Comparison of ENCODE assay signal across 31 cellular contexts in genomic region chr18:61662726-61663125, GRCh38.
"Had no signal": no experiment of that assay in that cellular context is flagged by ENCODE, and none has a peak within 500 bp of the region (broad histone marks: within the 10 kb centered on the region; RNA-seq: fewer than 3 reads in every experiment).

No MANE protein-coding gene starts in this region.

- H3K4me1 ChIP-seq: esophagus muscularis mucosa, gastroesophageal sphincter had no signal

- ATAC-seq: activated CD4-positive, alpha-beta T cell treated with anti-CD3 and anti-CD28 coated beads for 36 hours; activated T-cell treated with anti-CD3 and anti-CD28 coated beads, Interleukin-2, amount 50 U/mL, for 72 hours; gastroesophageal sphincter; heart right ventricle; T-helper 17 cell had no signal

- H3K27me3 ChIP-seq: brain microvascular endothelial cell, esophagus muscularis mucosa, gastroesophageal sphincter, hepatocyte had no signal

- H3K36me3 Mint-ChIP-seq: activated naive CD8-positive, alpha-beta T cell had no signal

- H3K36me3 ChIP-seq: brain microvascular endothelial cell, esophagus muscularis mucosa, gastroesophageal sphincter, heart right ventricle had no signal

- H3K9me3 ChIP-seq: esophagus muscularis mucosa, gastroesophageal sphincter, heart right ventricle had no signal

- H3K4me3 Mint-ChIP-seq: activated CD4-positive, alpha-beta memory T cell treated with anti-CD3 and anti-CD28 coated beads, Interleukin-2, amount 10 ng/mL, durations not matched to agents 7 days and 5 days; activated CD4-positive, alpha-beta T cell treated with anti-CD3 and anti-CD28 coated beads for 36 hours; activated CD4-positive, alpha-beta T cell treated with anti-CD3 and anti-CD28 coated beads, Interleukin-2, amount 10 ng/mL, durations not matched to agents 7 days and 5 days; activated naive CD8-positive, alpha-beta T cell; activated T-cell treated with anti-CD3 and anti-CD28 coated beads, Interleukin-2, amount 50 U/mL, for 24 hours; activated T-cell treated with anti-CD3 and anti-CD28 coated beads, Interleukin-2, amount 50 U/mL, for 72 hours; central memory CD8-positive, alpha-beta T cell; dendritic cell treated with granulocyte-macrophage colony-stimulating factor and Interleukin-4, amounts not matched to agents 40 ng/mL and 50 ng/mL, for 4 days; T-helper 17 cell; T-helper 2 cell treated with Interferon-gamma antibody and Interleukin-4, amounts not matched to agents 5 μg/mL and 100 μg/mL, for 36 hours had no signal

- H3K9me3 Mint-ChIP-seq: activated CD4-positive, alpha-beta memory T cell treated with anti-CD3 and anti-CD28 coated beads, Interleukin-2, amount 10 ng/mL, durations not matched to agents 7 days and 5 days; activated CD4-positive, alpha-beta T cell treated with anti-CD3 and anti-CD28 coated beads, Interleukin-2, amount 10 ng/mL, durations not matched to agents 7 days and 5 days; central memory CD8-positive, alpha-beta T cell; dendritic cell treated with granulocyte-macrophage colony-stimulating factor and Interleukin-4, amounts not matched to agents 40 ng/mL and 50 ng/mL, for 4 days; T-helper 2 cell treated with Interferon-gamma antibody and Interleukin-4, amounts not matched to agents 5 μg/mL and 100 μg/mL, for 36 hours had no signal

- DNase-seq: activated CD4-positive, alpha-beta memory T cell treated with anti-CD3 and anti-CD28 coated beads, Interleukin-2, amount 10 ng/mL, durations not matched to agents 7 days and 5 days; activated CD4-positive, alpha-beta T cell treated with anti-CD3 and anti-CD28 coated beads for 36 hours; activated CD4-positive, alpha-beta T cell treated with anti-CD3 and anti-CD28 coated beads, Interleukin-2, amount 10 ng/mL, durations not matched to agents 7 days and 5 days; activated CD4-positive, alpha-beta T cell treated with anti-CD3 and anti-CD28 coated beads, Interleukin-2, amount 50 U/mL, for 4 hours; activated CD4-positive, CD25-positive, alpha-beta regulatory T cell; activated CD4-positive, CD25-positive, alpha-beta regulatory T cell treated with anti-CD3 and anti-CD28 coated beads, Interleukin-2, amount 50 U/mL, for 72 hours; activated CD8-positive, alpha-beta memory T cell treated with anti-CD3 and anti-CD28 coated beads, Interleukin-2, amount 50 U/mL, for 48 hours; activated gamma-delta T cell treated with Interleukin-2 at 50 U/mL for 16 hours; activated naive CD4-positive, alpha-beta T cell treated with anti-CD3 and anti-CD28 coated beads, Interleukin-2, amount 50 U/mL, for 16 hours; activated naive CD4-positive, alpha-beta T cell treated with Interleukin-2 at 50 U/mL for 16 hours; activated T-cell treated with anti-CD3 and anti-CD28 coated beads for 4 hours; activated T-cell treated with anti-CD3 and anti-CD28 coated beads, Interleukin-2, amount 50 U/mL, for 24 hours; activated T-cell treated with anti-CD3 and anti-CD28 coated beads, Interleukin-2, amount 50 U/mL, for 72 hours; amniotic stem cell; anterior cingulate cortex; brain microvascular endothelial cell; dorsolateral prefrontal cortex; effector memory CD4-positive, alpha-beta T cell; erythroblast; foreskin melanocyte; heart right ventricle; T-helper 17 cell; T1000 had no signal

- H3K4me3 ChIP-seq: coronary artery, dorsolateral prefrontal cortex, esophagus muscularis mucosa, gastroesophageal sphincter, heart right ventricle, hepatocyte had no signal

- H3K4me1 Mint-ChIP-seq: activated CD4-positive, alpha-beta memory T cell treated with anti-CD3 and anti-CD28 coated beads, Interleukin-2, amount 10 ng/mL, durations not matched to agents 7 days and 5 days; activated CD4-positive, alpha-beta T cell treated with anti-CD3 and anti-CD28 coated beads for 36 hours; activated CD4-positive, alpha-beta T cell treated with anti-CD3 and anti-CD28 coated beads, Interleukin-2, amount 10 ng/mL, durations not matched to agents 7 days and 5 days; central memory CD8-positive, alpha-beta T cell; T-helper 17 cell had no signal

- H3K27me3 Mint-ChIP-seq: activated CD4-positive, alpha-beta memory T cell treated with anti-CD3 and anti-CD28 coated beads, Interleukin-2, amount 10 ng/mL, durations not matched to agents 7 days and 5 days; activated naive CD8-positive, alpha-beta T cell; central memory CD8-positive, alpha-beta T cell had no signal

- H3K27ac ChIP-seq: brain microvascular endothelial cell, coronary artery, dorsolateral prefrontal cortex, esophagus muscularis mucosa, gastroesophageal sphincter, heart right ventricle, hepatocyte had no signal

- H3K27ac Mint-ChIP-seq: activated CD4-positive, alpha-beta memory T cell treated with anti-CD3 and anti-CD28 coated beads, Interleukin-2, amount 10 ng/mL, durations not matched to agents 7 days and 5 days; activated CD4-positive, alpha-beta T cell treated with anti-CD3 and anti-CD28 coated beads for 36 hours; activated CD4-positive, alpha-beta T cell treated with anti-CD3 and anti-CD28 coated beads, Interleukin-2, amount 10 ng/mL, durations not matched to agents 7 days and 5 days; activated naive CD8-positive, alpha-beta T cell; activated T-cell treated with anti-CD3 and anti-CD28 coated beads, Interleukin-2, amount 50 U/mL, for 24 hours; activated T-cell treated with anti-CD3 and anti-CD28 coated beads, Interleukin-2, amount 50 U/mL, for 72 hours; dendritic cell treated with granulocyte-macrophage colony-stimulating factor and Interleukin-4, amounts not matched to agents 40 ng/mL and 50 ng/mL, for 4 days; T-helper 17 cell; T-helper 2 cell treated with Interferon-gamma antibody and Interleukin-4, amounts not matched to agents 5 μg/mL and 100 μg/mL, for 36 hours had no signal
